ENCODE assay signal across 1 cellular context in genomic region chr12:105330283-105330937, GRCh38.
A peak's percentile ranks its signal among the peaks of the same experiment; 100 is the strongest.
TF ChIP-seq lines count a peak whose summit lies in the region.

Gene C12orf75, plus strand, starts transcription at chr12:105330691. Its CDS starts 201 bp downstream, at chr12:105330892.

TF ChIP-seq in GM12878, 131 proteins besides CTCF, POLR2A, EP300 and RAD21 (continued from another document):
- TF ChIP-seq ATF2 (IDR thresholded peaks at IDR 0.05; ENCODE audit: low read length) (no peak), REST (IDR thresholded peaks at IDR 0.05; ENCODE audit: low read depth, low read length) (no peak), BHLHE40 (IDR thresholded peaks at IDR 0.05; ENCODE audit: borderline replicate concordance in 1 of 2, low read depth in 2 of 2, low read length in 1 of 2) (peak in 1 of 2 experiments; percentile 63; a peak in 1 of 4 replicates), NFXL1 (IDR thresholded peaks at IDR 0.05; ENCODE audit: borderline replicate concordance) (no peak), SPI1 (IDR thresholded peaks at IDR 0.05; ENCODE audit: borderline replicate concordance, insufficient read depth, low read depth, low read length) (peak; percentile 36; the same call in 1 of the 2 replicates), NBN (IDR thresholded peaks at IDR 0.05) (peak; percentile 24; the same call in 1 of the 2 replicates), MXI1 (IDR thresholded peaks at IDR 0.05; ENCODE audit: low read depth, low read length) (peak; percentile 63; the same call in 1 of the 2 replicates), SUZ12 (IDR thresholded peaks at IDR 0.05; ENCODE audit: unreplicated experiment) (no peak), EZH2 (IDR thresholded peaks at IDR 0.05; ENCODE audit: borderline replicate concordance, control insufficient read depth, low read depth, low read length) (no peak), SRF (IDR thresholded peaks at IDR 0.05; ENCODE audit: low read depth in 2 of 2, low read length in 2 of 2) (no peak), PAX5 (IDR thresholded peaks at IDR 0.05; ENCODE audit: borderline replicate concordance, low read depth, low read length) (peak; percentile 45; the same call in 1 of the 2 replicates), BACH1 (IDR thresholded peaks at IDR 0.05; ENCODE audit: borderline replicate concordance) (peak; percentile 53; the same call in 1 of the 2 replicates), EGR1 (IDR thresholded peaks at IDR 0.05; ENCODE audit: borderline replicate concordance in 1 of 2, low read depth in 2 of 2, low read length in 2 of 2) (peak in 1 of 2 experiments; percentile 37; a peak in 1 of 3 replicates), IKZF1 (conservative IDR thresholded peaks at IDR 0.05) (peak; percentile 59; the same call in 1 of the 2 replicates), HDGF (IDR thresholded peaks at IDR 0.05) (peak; percentile 66; the same call in 1 of the 2 replicates), SP1 (IDR thresholded peaks at IDR 0.05; ENCODE audit: low read depth, low read length) (peak; percentile 87), RELA (IDR thresholded peaks at IDR 0.05; ENCODE audit: borderline replicate concordance, partially characterized antibody) (no peak), RBBP5 (conservative IDR thresholded peaks at IDR 0.05) (no peak), E2F4 (IDR thresholded peaks at IDR 0.05; ENCODE audit: low read depth, low read length) (peak; percentile 92), NR2F1 (conservative IDR thresholded peaks at IDR 0.05) (peak; percentile 59; the same call in 1 of the 2 replicates), FOS (IDR thresholded peaks at IDR 0.05; ENCODE audit: borderline replicate concordance, extremely low read depth, insufficient read length) (peak; percentile 50), ZNF592 (IDR thresholded peaks at IDR 0.05) (no peak), WRNIP1 (IDR thresholded peaks at IDR 0.05; ENCODE audit: borderline replicate concordance, low read depth, low read length) (no peak), TCF3 (IDR thresholded peaks at IDR 0.05; ENCODE audit: borderline replicate concordance, insufficient read depth, low read depth, low read length) (0 out of 2 replicates have a peak, but pooled peaks have one; percentile 6), LARP7 (IDR thresholded peaks at IDR 0.05) (peak; percentile 51; the same call in 1 of the 2 replicates)
TF ChIP-seq in GM12878: peak in this region for 22.
